20 cellular contexts compared by ENCODE assay signal in genomic region chr4:186846426-186846825, GRCh38.
DNase-seq lines count a peak whose midpoint lies in the region; ATAC-seq, FAIRE-seq and TF ChIP-seq lines count a peak whose summit lies in the region.
"Had no signal": no experiment of that assay in that cellular context is flagged by ENCODE, and none has a peak within 500 bp of the region (broad histone marks: within the 10 kb centered on the region; RNA-seq: fewer than 3 reads in every experiment).

No MANE protein-coding gene starts in this region.

- no peak for ATAC-seq in GM19395 (IDR thresholded peaks at IDR 0.05; ENCODE audit: unreplicated experiment)
- ATAC-seq: GM12878, HepG2 had no signal

- FAIRE-seq in kidney (lab: Jason Lieb, UNC): no peak
- FAIRE-seq: GM12878, GM18507, HepG2, HTR-8/SVneo had no signal

- peak overlapping the region; percentile 5 for H3K27ac Mint-ChIP-seq in activated naive CD4-positive, alpha-beta T cell treated with anti-CD3 and anti-CD28 coated beads, Interleukin-2, amount 50 U/mL, for 24 hours
- H3K27ac Mint-ChIP-seq in activated naive CD4-positive, alpha-beta T cell treated with anti-CD3 and anti-CD28 coated beads, Interleukin-2, amount 10 ng/mL, durations not matched to agents 7 days and 5 days: no peak overlapping the region
- H3K27ac Mint-ChIP-seq in chondrocyte (ENCODE audit: unreplicated experiment): peak overlapping the region; percentile 67
- H3K27ac Mint-ChIP-seq: CD8-positive, alpha-beta memory T cell; H9 had no signal

- intact Hi-C loops in kidney (cut with DNase I): no loop called here

- peaks cover 21% of the 10 kb centered on the region for H3K4me1 ChIP-seq in mesodermal cell (ENCODE audit: control insufficient read depth, insufficient read depth, low read length, poor library complexity, severe bottlenecking)
- no peaks in the 10 kb centered on the region for H3K4me1 ChIP-seq in urinary bladder (ENCODE audit: insufficient read depth)
- peaks cover 0 to 3% of the 10 kb centered on the region in 2 donors for H3K4me1 ChIP-seq in kidney (ENCODE audit: control insufficient read depth in 1 of 2, insufficient read depth in 1 of 2, low read depth in 1 of 2, low read length in 2 of 2)

- H3K4me3 ChIP-seq in mesodermal cell (ENCODE audit: extremely low read depth, insufficient read depth, low read length, poor library complexity, severe bottlenecking) (no peak overlapping the region), urinary bladder (ENCODE audit: low read depth, low read length) (no peak overlapping the region), kidney (ENCODE audit: low read length in 2 of 2) (no peak overlapping the region)
- H3K4me3 ChIP-seq: BLaER1, GM12878 had no signal

- TF ChIP-seq CTCF in chondrocyte (IDR thresholded peaks at IDR 0.05) (no peak), kidney (IDR thresholded peaks at IDR 0.05; ENCODE audit: borderline replicate concordance, extremely low read depth, insufficient read depth) (no peak)

- no peaks in the 10 kb centered on the region for H3K36me3 Mint-ChIP-seq in activated naive CD4-positive, alpha-beta T cell treated with anti-CD3 and anti-CD28 coated beads, Interleukin-2, amount 50 U/mL, for 24 hours
- H3K36me3 Mint-ChIP-seq in activated naive CD4-positive, alpha-beta T cell treated with anti-CD3 and anti-CD28 coated beads, Interleukin-2, amount 10 ng/mL, durations not matched to agents 7 days and 5 days: no peaks in the 10 kb centered on the region
- H3K36me3 Mint-ChIP-seq in chondrocyte (ENCODE audit: low read depth): peaks cover 7% of the 10 kb centered on the region
- H3K36me3 Mint-ChIP-seq: CD8-positive, alpha-beta memory T cell had no signal

- H3K36me3 ChIP-seq in mesodermal cell (ENCODE audit: control insufficient read depth, insufficient read depth, low read length): no peaks in the 10 kb centered on the region
- H3K36me3 ChIP-seq in urinary bladder (ENCODE audit: insufficient read depth): no peaks in the 10 kb centered on the region
- H3K36me3 ChIP-seq in kidney (ENCODE audit: control insufficient read depth in 1 of 2, insufficient read depth in 2 of 2, low read length in 2 of 2): no peaks in the 10 kb centered on the region
- H3K36me3 ChIP-seq: BLaER1 had no signal

- WGBS in mesodermal cell (ENCODE audit: insufficient coverage in 2 of 2), 2 experiments: 100% methylated on average over 2 of the region's 3 CpGs; no CpG with 5 or more reads in 1 of the 2 experiments
- 74% methylated on average over 3 of the region's 3 CpGs for WGBS in urinary bladder

- CTCF ChIA-PET in activated naive CD4-positive, alpha-beta T cell treated with anti-CD3 and anti-CD28 coated beads, Interleukin-2, amount 10 ng/mL, durations not matched to agents 7 days and 5 days (lab: Charles Lee): interaction anchor here (0.6 kb wide), 1 partner anchor 165 kb away, joined by 6 read pairs; no protein-coding TSS in a partner anchor

- peaks cover 10% of the 10 kb centered on the region for H3K9me3 ChIP-seq in mesodermal cell (ENCODE audit: control insufficient read depth, low read length)
- H3K9me3 ChIP-seq in kidney (ENCODE audit: control insufficient read depth in 1 of 2, low read length in 2 of 2): peaks cover 0 to 4% of the 10 kb centered on the region in 2 donors
- H3K9me3 ChIP-seq: Caco-2 had no signal

- no peaks in the 10 kb centered on the region for H3K4me1 Mint-ChIP-seq in activated naive CD4-positive, alpha-beta T cell treated with anti-CD3 and anti-CD28 coated beads, Interleukin-2, amount 50 U/mL, for 24 hours
- H3K4me1 Mint-ChIP-seq in activated naive CD4-positive, alpha-beta T cell treated with anti-CD3 and anti-CD28 coated beads, Interleukin-2, amount 10 ng/mL, durations not matched to agents 7 days and 5 days: no peaks in the 10 kb centered on the region
- H3K4me1 Mint-ChIP-seq in chondrocyte (ENCODE audit: low read depth): peaks cover 33% of the 10 kb centered on the region
- H3K4me1 Mint-ChIP-seq: CD8-positive, alpha-beta memory T cell had no signal

- no peaks in the 10 kb centered on the region for H3K27me3 Mint-ChIP-seq in activated naive CD4-positive, alpha-beta T cell treated with anti-CD3 and anti-CD28 coated beads, Interleukin-2, amount 50 U/mL, for 24 hours
- H3K27me3 Mint-ChIP-seq in activated naive CD4-positive, alpha-beta T cell treated with anti-CD3 and anti-CD28 coated beads, Interleukin-2, amount 10 ng/mL, durations not matched to agents 7 days and 5 days: no peaks in the 10 kb centered on the region
- H3K27me3 Mint-ChIP-seq in chondrocyte (ENCODE audit: low read depth): no peaks in the 10 kb centered on the region
- H3K27me3 Mint-ChIP-seq: CD8-positive, alpha-beta memory T cell had no signal

- peaks cover 9% of the 10 kb centered on the region for H3K9me3 Mint-ChIP-seq in activated naive CD4-positive, alpha-beta T cell treated with anti-CD3 and anti-CD28 coated beads, Interleukin-2, amount 50 U/mL, for 24 hours
- peaks cover 6% of the 10 kb centered on the region for H3K9me3 Mint-ChIP-seq in activated naive CD4-positive, alpha-beta T cell treated with anti-CD3 and anti-CD28 coated beads, Interleukin-2, amount 10 ng/mL, durations not matched to agents 7 days and 5 days
- H3K9me3 Mint-ChIP-seq in chondrocyte (ENCODE audit: low read depth): peaks cover 17% of the 10 kb centered on the region

- no peak overlapping the region for H3K9ac ChIP-seq in kidney (ENCODE audit: low read length in 2 of 2)
- H3K9ac ChIP-seq: BLaER1 had no signal

- DNase-seq in activated naive CD4-positive, alpha-beta T cell treated with anti-CD3 and anti-CD28 coated beads, Interleukin-2, amount 10 ng/mL, durations not matched to agents 7 days and 5 days: no peak
- DNase-seq in chondrocyte (ENCODE audit: low spot score): no peak
- DNase-seq in kidney: no peak
- no peak for DNase-seq in stimulated activated CD4-positive, alpha-beta T cell treated with anti-CD3 and anti-CD28 coated beads, Interleukin-4, amount 100 ng/mL, for 4 hours
- DNase-seq: AML-193; Caco-2; CD8-positive, alpha-beta memory T cell; DMS53; GOT3; H9 had no signal

- no peak overlapping the region for H3K4me3 Mint-ChIP-seq in activated naive CD4-positive, alpha-beta T cell treated with anti-CD3 and anti-CD28 coated beads, Interleukin-2, amount 50 U/mL, for 24 hours
- no peak overlapping the region for H3K4me3 Mint-ChIP-seq in activated naive CD4-positive, alpha-beta T cell treated with anti-CD3 and anti-CD28 coated beads, Interleukin-2, amount 10 ng/mL, durations not matched to agents 7 days and 5 days
- H3K4me3 Mint-ChIP-seq in chondrocyte (ENCODE audit: unreplicated experiment): no peak overlapping the region
- H3K4me3 Mint-ChIP-seq: CD8-positive, alpha-beta memory T cell; H9 had no signal

- H3K27ac ChIP-seq in mesodermal cell (ENCODE audit: low read depth, low read length, severe bottlenecking) (peak overlapping the region; percentile 93), urinary bladder (ENCODE audit: low read depth) (peak overlapping the region; percentile 23), kidney (ENCODE audit: low read depth in 2 of 2, low read length in 2 of 2) (no peak overlapping the region)
- H3K27ac ChIP-seq: 22Rv1, BLaER1 had no signal

Comparison
In these comparisons a context has a peak if more than half of its experiments do, and no peak if none do; other contexts are left out.
1. H3K27ac ChIP-seq: peak in mesodermal cell (single experiment) and urinary bladder (single experiment); none in kidney (0 of 2).